In genomic region chr2:167761465-167762136, GRCh38 we compare ENCODE assay signal across 23 cellular contexts.
A peak's percentile ranks its signal among the peaks of the same experiment; 100 is the strongest.
DNase-seq lines count a peak whose midpoint lies in the region; ATAC-seq, FAIRE-seq and TF ChIP-seq lines count a peak whose summit lies in the region.
"Had no signal": no experiment of that assay in that cellular context is flagged by ENCODE, and none has a peak within 500 bp of the region (broad histone marks: within the 10 kb centered on the region; RNA-seq: fewer than 3 reads in every experiment).

No MANE protein-coding gene starts in this region.

- H3K9me3 Mint-ChIP-seq in GM23338 = no peaks in the 10 kb centered on the region

- TF ChIP-seq CTCF in GM23338 (conservative IDR thresholded peaks at IDR 0.05; ENCODE audit: low read depth in 2 of 2) = no peak
- no peak for TF ChIP-seq CTCF in pancreas (IDR thresholded peaks at IDR 0.05)
- no peak for TF ChIP-seq CTCF in RWPE1 (conservative IDR thresholded peaks at IDR 0.05; ENCODE audit: low read depth)

- WGBS in pancreas, 2 donors = 22 to 25% methylated on average over 3 of the region's 3 CpGs

- CTCF ChIA-PET in RWPE1 (lab: Yijun Ruan, JAX) = no interaction called here
- CTCF ChIA-PET in HEK293T (lab: Yijun Ruan, JAX) = no interaction called here

- H3K27me3 ChIP-seq in GM23338 (ENCODE audit: insufficient read depth) = no peaks in the 10 kb centered on the region
- no peaks in the 10 kb centered on the region for H3K27me3 ChIP-seq in pancreas

- no peak overlapping the region for H2AFZ ChIP-seq in GM23338

- H3K4me2 ChIP-seq in GM23338 = no peak overlapping the region; the same call in 1 of the 2 replicates

- H3K36me3 Mint-ChIP-seq in GM23338 (ENCODE audit: low read depth) = peaks cover 10% of the 10 kb centered on the region
- H3K36me3 Mint-ChIP-seq: CD14-positive monocyte had no signal

- POLR2A ChIA-PET in RWPE1 (lab: Yijun Ruan, JAX; ENCODE audit: low non-redundant PET) (no interaction called here), HEK293T (lab: Yijun Ruan, JAX) (no interaction called here)

- peaks cover 34% of the 10 kb centered on the region for H3K4me1 ChIP-seq in GM23338 (ENCODE audit: insufficient read depth)
- H3K4me1 ChIP-seq in pancreas = peaks cover 9 to 14% (median 11%) of the 10 kb centered on the region in 3 donors

- H3K4me1 Mint-ChIP-seq in GM23338 = peaks cover 43% of the 10 kb centered on the region
- H3K4me1 Mint-ChIP-seq: B cell, CD14-positive monocyte had no signal

- H3K79me2 ChIP-seq in GM23338 (replicated peaks; ENCODE audit: insufficient read depth) = no peaks in the 10 kb centered on the region

- intact Hi-C loops in left colon (cut with DNase I, micrococcal nuclease) (no loop called here), pancreas (cut with DNase I) (no loop called here)

- H3K27ac Mint-ChIP-seq in GM23338 = peak overlapping the region; percentile 69; the same call in 1 of the 2 replicates
- H3K27ac Mint-ChIP-seq: B cell, CD14-positive monocyte, HFFc6 had no signal

- H3K36me3 ChIP-seq in GM23338 (ENCODE audit: insufficient read depth) (no peaks in the 10 kb centered on the region), pancreas (no peaks in the 10 kb centered on the region)

- H3K4me3 ChIP-seq in GM23338 = no peak overlapping the region
- no peak overlapping the region for H3K4me3 ChIP-seq in pancreas

- H3K9me2 ChIP-seq in GM23338 (ENCODE audit: insufficient read depth) = peaks cover 3% of the 10 kb centered on the region; the same call in 1 of the 2 replicates

- DNase-seq in GM23338 (ENCODE audit: low spot score) (no peak), NCI-H526 (lab: John Stamatoyannopoulos, UW) (peak; percentile 84 to 86), left colon (no peak), pancreas (no peak), NCI-H146 (lab: John Stamatoyannopoulos, UW) (no peak), RWPE1 (ENCODE audit: low spot score) (no peak), HEK293T (ENCODE audit: extremely low spot score) (no peak)
- DNase-seq: HFFc6, KBM-7, MM.1S, NCI-H1092, NCI-H1436, NCI-H1930, NCI-H345 had no signal

- no peak for FAIRE-seq in pancreas (lab: Jason Lieb, UNC)
- FAIRE-seq: A204.1, G401.6, GM18507, H54, RCC 7860 had no signal

- no peaks in the 10 kb centered on the region for H3F3A ChIP-seq in GM23338 (replicated peaks; ENCODE audit: low read depth)

- H3K27me3 Mint-ChIP-seq in GM23338 (ENCODE audit: insufficient read depth, low read depth, poor library complexity) = peaks cover 3% of the 10 kb centered on the region
- H3K27me3 Mint-ChIP-seq: B cell had no signal

- H4K20me1 ChIP-seq in GM23338 (replicated peaks; ENCODE audit: insufficient read depth) = no peaks in the 10 kb centered on the region

- H3K27ac ChIP-seq in GM23338 (ENCODE audit: low read depth) (no peak overlapping the region), pancreas (no peak overlapping the region), RWPE1 (no peak overlapping the region)
- H3K27ac ChIP-seq: HL-60 had no signal

- H3K9me3 ChIP-seq in pancreas = no peaks in the 10 kb centered on the region

- no peak overlapping the region for H3K4me3 Mint-ChIP-seq in GM23338
- H3K4me3 Mint-ChIP-seq: B cell, CD14-positive monocyte, HFFc6 had no signal

- no peak for ATAC-seq in GM23338
- ATAC-seq in left colon = peak; percentile 75
- ATAC-seq in pancreas = peak; percentile 35 to 90 (median 78)
- ATAC-seq: Right ventricle myocardium inferior had no signal

TF ChIP-seq in GM23338, 12 proteins besides CTCF, POLR2A, EP300 and RAD21 (continues in another document):
- TF ChIP-seq JUNB (IDR thresholded peaks at IDR 0.05; ENCODE audit: unreplicated experiment) (no peak), POLR2AphosphoS5 (IDR thresholded peaks at IDR 0.05; ENCODE audit: low read depth) (no peak), EZH2phosphoT487 (IDR thresholded peaks at IDR 0.05; ENCODE audit: unreplicated experiment) (no peak), STAT1 (IDR thresholded peaks at IDR 0.05; ENCODE audit: unreplicated experiment) (no peak), REST (IDR thresholded peaks at IDR 0.05; ENCODE audit: unreplicated experiment) (no peak), ZNF331 (CRISPR knock-in tag; IDR thresholded peaks at IDR 0.05; ENCODE audit: low read depth) (no peak), CREB1 (CRISPR knock-in tag; IDR thresholded peaks at IDR 0.05; ENCODE audit: low read depth) (no peak), ETS1 (IDR thresholded peaks at IDR 0.05) (no peak), ZNF114 (CRISPR knock-in tag; IDR thresholded peaks at IDR 0.05) (no peak)

TF ChIP-seq in HEK293T, 16 proteins besides CTCF, POLR2A, EP300 and RAD21:
- no peak for TF ChIP-seq FOXM1 (IDR thresholded peaks at IDR 0.05; ENCODE audit: borderline replicate concordance)
- no peak for TF ChIP-seq SP1 (IDR thresholded peaks at IDR 0.05)
- no peak for TF ChIP-seq TARDBP (IDR thresholded peaks at IDR 0.05)
- TF ChIP-seq NFRKB (IDR thresholded peaks at IDR 0.05) = no peak
- TF ChIP-seq FOXK2 (IDR thresholded peaks at IDR 0.05) = no peak
- TF ChIP-seq ARNT (IDR thresholded peaks at IDR 0.05) = no peak

Comparison
In these comparisons a context has a peak if more than half of its experiments do, and no peak if none do; other contexts are left out.
1. DNase-seq: peak in NCI-H526 (2 of 2); none in GM23338 (single experiment), left colon (0 of 2), pancreas (0 of 6), NCI-H146 (single experiment), RWPE1 (single experiment) and HEK293T (single experiment).